In the genomic region with DNA sequence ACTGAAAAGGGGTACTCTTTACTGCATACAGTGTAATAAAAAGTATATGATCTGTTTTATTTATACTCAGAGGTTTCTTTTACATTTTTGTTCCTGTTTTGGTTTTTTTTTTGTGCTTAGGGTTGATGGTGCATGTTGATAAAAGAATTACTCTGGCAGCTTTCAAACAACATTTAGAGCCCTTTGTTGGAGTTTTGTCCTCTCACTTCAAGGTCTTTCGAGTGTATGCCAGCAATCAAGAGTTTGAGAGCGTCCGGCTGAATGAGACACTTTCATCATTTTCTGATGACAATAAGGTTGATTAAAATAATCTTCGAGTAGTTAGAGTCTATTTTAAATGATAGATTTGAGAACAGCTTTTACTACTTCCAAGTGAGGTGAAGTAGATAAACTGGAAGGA, we compare ENCODE assay signal across 13 cellular contexts.
"Had no signal": no experiment of that assay in that cellular context is flagged by ENCODE, and none has a peak within 500 bp of the region (broad histone marks: within the 10 kb centered on the region; RNA-seq: fewer than 3 reads in every experiment).

No MANE protein-coding gene starts in this region.

- H3K4me3 Mint-ChIP-seq: activated naive CD8-positive, alpha-beta T cell treated with anti-CD3 and anti-CD28 coated beads, Interleukin-2, amount 10 ng/mL, durations not matched to agents 7 days and 5 days; naive thymus-derived CD8-positive, alpha-beta T cell; stimulated activated naive CD8-positive, alpha-beta T cell treated with anti-CD3 and anti-CD28 coated beads, Interleukin-15, amount 100 ng/mL, for 72 hours had no signal

- H3K4me1 Mint-ChIP-seq: stimulated activated naive CD8-positive, alpha-beta T cell treated with anti-CD3 and anti-CD28 coated beads, Interleukin-15, amount 100 ng/mL, for 72 hours had no signal

- H3K27ac ChIP-seq: thoracic aorta had no signal

- H3K9me3 ChIP-seq: thoracic aorta had no signal

- H3K9me3 Mint-ChIP-seq: activated naive CD8-positive, alpha-beta T cell treated with anti-CD3 and anti-CD28 coated beads, Interleukin-2, amount 10 ng/mL, durations not matched to agents 7 days and 5 days; naive thymus-derived CD8-positive, alpha-beta T cell; stimulated activated naive CD8-positive, alpha-beta T cell treated with anti-CD3 and anti-CD28 coated beads, Interleukin-15, amount 100 ng/mL, for 72 hours had no signal

- H3K27ac Mint-ChIP-seq: activated naive CD8-positive, alpha-beta T cell treated with anti-CD3 and anti-CD28 coated beads, Interleukin-2, amount 10 ng/mL, durations not matched to agents 7 days and 5 days had no signal

- FAIRE-seq: bronchial epithelial cell, frontal cortex had no signal

- H3K4me3 ChIP-seq: lung, thoracic aorta had no signal

- ATAC-seq: activated CD4-positive, CD25-positive, alpha-beta regulatory T cell treated with anti-CD3 and anti-CD28 coated beads, Interleukin-2, amount 50 U/mL, for 24 hours; naive thymus-derived CD8-positive, alpha-beta T cell; stimulated activated naive CD8-positive, alpha-beta T cell treated with anti-CD3 and anti-CD28 coated beads, Interleukin-15, amount 100 ng/mL, for 72 hours had no signal

- DNase-seq: activated gamma-delta T cell; activated naive CD8-positive, alpha-beta T cell treated with anti-CD3 and anti-CD28 coated beads, Interleukin-2, amount 10 ng/mL, durations not matched to agents 7 days and 5 days; activated T-cell treated with anti-CD3 and anti-CD28 coated beads, Interleukin-2, amount 50 U/mL, for 1 hour; aorta; naive thymus-derived CD8-positive, alpha-beta T cell; nucleus accumbens; stimulated activated CD4-positive, alpha-beta T cell treated with anti-CD3 and anti-CD28 coated beads, Interleukin-4, amount 100 ng/mL, for 24 hours; stimulated activated naive CD8-positive, alpha-beta T cell treated with anti-CD3 and anti-CD28 coated beads, Interleukin-15, amount 100 ng/mL, for 72 hours had no signal

- H3K27me3 Mint-ChIP-seq: activated naive CD8-positive, alpha-beta T cell treated with anti-CD3 and anti-CD28 coated beads, Interleukin-2, amount 10 ng/mL, durations not matched to agents 7 days and 5 days; naive thymus-derived CD8-positive, alpha-beta T cell; stimulated activated naive CD8-positive, alpha-beta T cell treated with anti-CD3 and anti-CD28 coated beads, Interleukin-15, amount 100 ng/mL, for 72 hours had no signal
